Comparison of ENCODE assay signal across 8 cellular contexts in genomic region chr15:68227806-68228142, GRCh38. TPM values are rescaled to one million over a fixed set of nuclear protein-coding genes. Genes with fewer than 3 reads are reported as not detected.
DNase-seq lines count a peak whose midpoint lies in the region; ATAC-seq and TF ChIP-seq lines count a peak whose summit lies in the region.

No MANE protein-coding gene starts in this region.

- H3K27me3 Mint-ChIP-seq in activated CD4-positive, alpha-beta memory T cell treated with anti-CD3 and anti-CD28 coated beads for 36 hours, result no peaks in the 10 kb centered on the region
- H3K27me3 Mint-ChIP-seq in type B pancreatic cell, result peaks cover 4% of the 10 kb centered on the region

- POLR2A ChIA-PET in activated CD4-positive, alpha-beta memory T cell treated with anti-CD3 and anti-CD28 coated beads for 36 hours (lab: Charles Lee), result interaction anchor here (2.4 to 4.2 kb wide), 2 partner anchors 51 to 173 kb away, joined by 13 to 36 read pairs; partner anchors contain the start of genes FEM1B and PIAS1

- H3K27me3 ChIP-seq in right cardiac atrium (ENCODE audit: control insufficient read depth, insufficient read depth), result no peaks in the 10 kb centered on the region

- ATAC-seq in left cardiac atrium, result no peak
- ATAC-seq in right cardiac atrium, result no peak
- no peak for ATAC-seq in GM21423 (IDR thresholded peaks at IDR 0.05; ENCODE audit: unreplicated experiment)
- ATAC-seq in GM21576 (IDR thresholded peaks at IDR 0.05; ENCODE audit: unreplicated experiment), result no peak

- peaks cover 1% of the 10 kb centered on the region for H3K36me3 Mint-ChIP-seq in activated CD4-positive, alpha-beta memory T cell treated with anti-CD3 and anti-CD28 coated beads for 36 hours
- peaks cover 10% of the 10 kb centered on the region for H3K36me3 Mint-ChIP-seq in type B pancreatic cell

- in situ Hi-C loops in GM13976 (cut with MboI; ENCODE audit: low sequenced_read_pairs, unreplicated experiment), result no loop called here

- H3K9me3 ChIP-seq in right cardiac atrium (ENCODE audit: control insufficient read depth, low read length) (no peaks in the 10 kb centered on the region), iPS-18c (ENCODE audit: control insufficient read depth, insufficient read depth, low read length) (peaks cover 4% of the 10 kb centered on the region)

- no peak overlapping the region for H3K27ac ChIP-seq in right cardiac atrium (ENCODE audit: low read length)

- H3K27ac Mint-ChIP-seq in activated CD4-positive, alpha-beta memory T cell treated with anti-CD3 and anti-CD28 coated beads for 36 hours, result no peak overlapping the region
- peak overlapping the region; percentile 91 for H3K27ac Mint-ChIP-seq in type B pancreatic cell

- H3K4me1 ChIP-seq in right cardiac atrium (ENCODE audit: control insufficient read depth, insufficient read depth, low read length), result no peaks in the 10 kb centered on the region

- CTCF ChIA-PET in activated CD4-positive, alpha-beta memory T cell treated with anti-CD3 and anti-CD28 coated beads for 36 hours (lab: Charles Lee), result interaction anchor here (1.4 kb wide), 1 partner anchor 365 kb away, joined by 3 read pairs; no protein-coding TSS in a partner anchor

- H3K9me3 Mint-ChIP-seq in activated CD4-positive, alpha-beta memory T cell treated with anti-CD3 and anti-CD28 coated beads for 36 hours, result no peaks in the 10 kb centered on the region
- H3K9me3 Mint-ChIP-seq in type B pancreatic cell, result no peaks in the 10 kb centered on the region

- WGBS in right cardiac atrium, result 81% methylated on average over 7 of the region's 7 CpGs

- TF ChIP-seq CTCF in type B pancreatic cell (conservative IDR thresholded peaks at IDR 0.05) (no peak), GM13976 (IDR thresholded peaks at IDR 0.05; ENCODE audit: borderline replicate concordance, control extremely low read depth, extremely low read depth, insufficient read depth, missing control alignments) (no peak)

- H3K4me1 Mint-ChIP-seq in activated CD4-positive, alpha-beta memory T cell treated with anti-CD3 and anti-CD28 coated beads for 36 hours (ENCODE audit: low read depth), result peaks cover 36% of the 10 kb centered on the region
- H3K4me1 Mint-ChIP-seq in type B pancreatic cell (ENCODE audit: unreplicated experiment), result peaks cover 37% of the 10 kb centered on the region

- intact Hi-C loops in left cardiac atrium (cut with DNase I) (no loop called here), right cardiac atrium (cut with DNase I) (no loop called here)
- intact Hi-C loops in activated CD4-positive, alpha-beta memory T cell treated with anti-CD3 and anti-CD28 coated beads for 36 hours (cut with micrococcal nuclease), result loop anchor here (2.0 to 5.0 kb wide), 2 partner anchors 19 to 365 kb away; no protein-coding TSS in a partner anchor

- peak overlapping the region; percentile 83 for H3K4me3 Mint-ChIP-seq in activated CD4-positive, alpha-beta memory T cell treated with anti-CD3 and anti-CD28 coated beads for 36 hours
- H3K4me3 Mint-ChIP-seq in type B pancreatic cell, result peak overlapping the region; percentile 94

- no peak overlapping the region for H3K4me3 ChIP-seq in right cardiac atrium (ENCODE audit: low read length)
- peak overlapping the region; percentile 93; the same call in 1 of the 2 replicates for H3K4me3 ChIP-seq in iPS-18c (ENCODE audit: insufficient read depth, low read depth, low read length)

- peak; percentile 13 for DNase-seq in left cardiac atrium
- no peak for DNase-seq in right cardiac atrium
- no peak for DNase-seq in activated CD4-positive, alpha-beta memory T cell treated with anti-CD3 and anti-CD28 coated beads for 36 hours
- peak; percentile 57 for DNase-seq in type B pancreatic cell (ENCODE audit: extremely low spot score, unreplicated experiment)
- DNase-seq in GM13976 (ENCODE audit: low spot score), result no peak

RNA-seq across cellular contexts. Expression of gene CLN6, which starts 1.8 kb away (rescaled TPM):
- total RNA-seq in left cardiac atrium, result 10 to 100 TPM; 10.7 to 12.3 TPM
- 1 to 10 TPM; 7.0 to 8.9 (median 7.7) TPM for total RNA-seq in right cardiac atrium
- polyA plus RNA-seq in right cardiac atrium, result 6.8 TPM
- 10 to 100 TPM; 32.9 to 34.2 TPM for total RNA-seq in activated CD4-positive, alpha-beta memory T cell treated with anti-CD3 and anti-CD28 coated beads for 36 hours
- 29.5 and 43.0 TPM in 2 replicates for total RNA-seq in type B pancreatic cell (ENCODE audit: low replicate concordance)

RNA-seq across cellular contexts. Expression of gene CALML4, which starts 22.6 kb away (rescaled TPM):
- total RNA-seq in left cardiac atrium, result 1 to 10 TPM; 3.7 to 4.3 TPM
- 1 to 10 TPM; 1.5 to 2.3 (median 1.8) TPM for total RNA-seq in right cardiac atrium
- polyA plus RNA-seq in right cardiac atrium, result 2.4 TPM
- 1 to 10 TPM; 5.3 to 7.0 TPM for total RNA-seq in activated CD4-positive, alpha-beta memory T cell treated with anti-CD3 and anti-CD28 coated beads for 36 hours
- 8.9 and 9.4 TPM in 2 replicates for total RNA-seq in type B pancreatic cell (ENCODE audit: low replicate concordance)

RNA-seq across cellular contexts. Expression of gene FEM1B, which starts 49.8 kb away (rescaled TPM):
- total RNA-seq in left cardiac atrium, result 10 to 100 TPM; 41.1 to 69.7 TPM
- 10 to 100 TPM; 53.5 to 86.9 (median 57.4) TPM for total RNA-seq in right cardiac atrium
- polyA plus RNA-seq in right cardiac atrium, result 13.8 TPM
- 10 to 100 TPM; 32.6 to 34.2 TPM for total RNA-seq in activated CD4-positive, alpha-beta memory T cell treated with anti-CD3 and anti-CD28 coated beads for 36 hours
- 54.2 and 63.1 TPM in 2 replicates for total RNA-seq in type B pancreatic cell (ENCODE audit: low replicate concordance)

Comparison
In these comparisons a context has a peak if more than half of its experiments do, and no peak if none do; other contexts are left out.
1. DNase-seq: peak in left cardiac atrium (single experiment) and type B pancreatic cell (single experiment); none in right cardiac atrium (0 of 3), activated CD4-positive, alpha-beta memory T cell treated with anti-CD3 and anti-CD28 coated beads for 36 hours (single experiment) and GM13976 (single experiment).